24 cellular contexts compared by ENCODE assay signal in genomic region chr6:119713903-119714302, GRCh38.
A peak's percentile ranks its signal among the peaks of the same experiment; 100 is the strongest.
DNase-seq lines count a peak whose midpoint lies in the region; ATAC-seq and TF ChIP-seq lines count a peak whose summit lies in the region.
"Had no signal": no experiment of that assay in that cellular context is flagged by ENCODE, and none has a peak within 500 bp of the region (broad histone marks: within the 10 kb centered on the region; RNA-seq: fewer than 3 reads in every experiment).

No MANE protein-coding gene starts in this region.

- no peak for ATAC-seq in HG02981 (IDR thresholded peaks at IDR 0.05; ENCODE audit: unreplicated experiment)
- ATAC-seq: A549, PC-3, T-cell had no signal

- no peak overlapping the region for H3K4me2 ChIP-seq in SK-N-SH
- H3K4me2 ChIP-seq: A549 had no signal

- H3K79me2 ChIP-seq in SK-N-SH (ENCODE audit: insufficient read depth) = no peaks in the 10 kb centered on the region

- H3K27me3 ChIP-seq in SK-N-SH (ENCODE audit: insufficient read depth) = no peaks in the 10 kb centered on the region
- H3K27me3 ChIP-seq: MG63 had no signal

- TF ChIP-seq EP300 in SK-N-SH (IDR thresholded peaks at IDR 0.05; ENCODE audit: borderline replicate concordance in 1 of 2, low read depth in 1 of 2, low read length in 1 of 2) = no peak

- no peaks in the 10 kb centered on the region for H3F3A ChIP-seq in SK-N-SH (replicated peaks; ENCODE audit: insufficient read depth)

- DNase-seq in HT1080 (ENCODE audit: low read depth) (peak; percentile 29), SK-N-SH (no peak), cerebellar cortex (ENCODE audit: low spot score) (peak; percentile 10), left kidney (ENCODE audit: low read depth, low spot score) (peak; percentile 5), HEK293T (ENCODE audit: extremely low spot score) (no peak)
- no peak for DNase-seq in stimulated activated CD4-positive, alpha-beta T cell treated with anti-CD3 and anti-CD28 coated beads, Interleukin-4, amount 100 ng/mL, for 1 hour
- DNase-seq: Calu3; CD8-positive, alpha-beta memory T cell; DMS153; DND-41; KBM-7; MG63; NCI-H1048; NCI-H1436; NCI-H187; NCI-H2081 treated with DMSO at 0.1 percent for 48 hours; NCI-H446; NCI-H524 treated with DMSO at 0.1 percent for 48 hours; NCI-H82; NK-92 treated with Interleukin-12 subunit alpha and Interleukin-12 subunit beta, amount 100 ng/mL, for 24 hours; PC-3; T-cell had no signal

- H3K9me3 ChIP-seq in SK-N-SH = no peaks in the 10 kb centered on the region
- H3K9me3 ChIP-seq: A549, MG63 had no signal

- H3K4me1 ChIP-seq in SK-N-SH (ENCODE audit: control insufficient read depth in 1 of 2, insufficient read depth in 2 of 2, low read depth in 1 of 2, low read length in 1 of 2) = no peaks in the 10 kb centered on the region; a peak in 1 of 4 replicates
- H3K4me1 ChIP-seq: A549 had no signal

- TF ChIP-seq CTCF in SK-N-SH (IDR thresholded peaks at IDR 0.05) = no peak

- H3K4me3 ChIP-seq in SK-N-SH (ENCODE audit: low read depth in 2 of 2, low read length in 1 of 2) = no peak overlapping the region
- H3K4me3 ChIP-seq: A549, MG63 had no signal

- TF ChIP-seq RAD21 in SK-N-SH (IDR thresholded peaks at IDR 0.05; ENCODE audit: low read length) = no peak

- H3K9me2 ChIP-seq in SK-N-SH = no peaks in the 10 kb centered on the region

- H2AFZ ChIP-seq in SK-N-SH (ENCODE audit: low read depth) = no peak overlapping the region

- POLR2A ChIA-PET in SK-N-SH (lab: Yijun Ruan, JAX) (no interaction called here), HEK293T (lab: Yijun Ruan, JAX) (no interaction called here)

- no peak overlapping the region for H3K27ac ChIP-seq in SK-N-SH (ENCODE audit: low read depth in 2 of 2, low read length in 1 of 2)
- H3K27ac ChIP-seq: A549 had no signal

- H4K20me1 ChIP-seq in SK-N-SH (ENCODE audit: insufficient read depth) = no peaks in the 10 kb centered on the region

- no peaks in the 10 kb centered on the region for H3K36me3 ChIP-seq in SK-N-SH (replicated peaks in 1 of 2; ENCODE audit: control insufficient read depth in 1 of 2, insufficient read depth in 2 of 2, low read length in 1 of 2)
- H3K36me3 ChIP-seq: MG63 had no signal

- no peak overlapping the region for H3K9ac ChIP-seq in SK-N-SH

- CTCF ChIA-PET in SK-N-SH (lab: Yijun Ruan, JAX) (interaction anchor here (0.6 to 1.3 kb wide), 2 partner anchors 28 to 33 kb away, joined by 3 read pairs; no protein-coding TSS in a partner anchor), HEK293T (lab: Yijun Ruan, JAX) (interaction anchor here (0.6 kb wide), 1 partner anchor 187 kb away, joined by 3 read pairs; no protein-coding TSS in a partner anchor)

TF ChIP-seq in SK-N-SH, 30 proteins besides CTCF, POLR2A, EP300 and RAD21:
- peak; percentile 64 for TF ChIP-seq NFIC (IDR thresholded peaks at IDR 0.05; ENCODE audit: borderline replicate concordance)
- TF ChIP-seq TAF1 (IDR thresholded peaks at IDR 0.05; ENCODE audit: borderline replicate concordance, low read depth, low read length) = no peak
- TF ChIP-seq TCF12 (IDR thresholded peaks at IDR 0.05) = 0 out of 2 replicates have a peak, but pooled peaks have one; percentile 15

TF ChIP-seq in HEK293T, 16 proteins besides CTCF, POLR2A, EP300 and RAD21:
- TF ChIP-seq ARNT (IDR thresholded peaks at IDR 0.05) (no peak), SUZ12 (IDR thresholded peaks at IDR 0.05) (no peak), LEF1 (IDR thresholded peaks at IDR 0.05; ENCODE audit: borderline replicate concordance) (no peak), FOXK2 (IDR thresholded peaks at IDR 0.05) (no peak), PKNOX1 (IDR thresholded peaks at IDR 0.05) (no peak)

Comparison
In these comparisons a context has a peak if more than half of its experiments do, and no peak if none do; other contexts are left out.
1. DNase-seq: peak in HT1080 (single experiment), cerebellar cortex (single experiment) and left kidney (single experiment); none in SK-N-SH (single experiment), HEK293T (single experiment) and stimulated activated CD4-positive, alpha-beta T cell treated with anti-CD3 and anti-CD28 coated beads, Interleukin-4, amount 100 ng/mL, for 1 hour (single experiment).